8 cellular contexts compared by ENCODE assay signal in genomic region chr9:87678650-87679355, GRCh38. TPM values are rescaled to one million over a fixed set of nuclear protein-coding genes. Genes with fewer than 3 reads are reported as not detected.
DNase-seq lines count a peak whose midpoint lies in the region; ATAC-seq and TF ChIP-seq lines count a peak whose summit lies in the region.

No MANE protein-coding gene starts in this region.

- no peak overlapping the region for H3K4me3 Mint-ChIP-seq in activated CD8-positive, alpha-beta T cell treated with anti-CD3 and anti-CD28 coated beads for 36 hours

- TF ChIP-seq EP300 in gastroesophageal sphincter (IDR thresholded peaks at IDR 0.05) = no peak

- intact Hi-C loops in activated CD8-positive, alpha-beta T cell treated with anti-CD3 and anti-CD28 coated beads for 36 hours (cut with micrococcal nuclease) = loop anchor here (10.0 kb wide), 1 partner anchor 136 kb away; no protein-coding TSS in a partner anchor

- CTCF ChIA-PET in activated CD8-positive, alpha-beta T cell treated with anti-CD3 and anti-CD28 coated beads for 36 hours (lab: Charles Lee) = interaction anchor here (0.8 kb wide), 1 partner anchor 138 kb away, joined by 3 read pairs; no protein-coding TSS in a partner anchor

- H3K27me3 ChIP-seq in gastroesophageal sphincter (no peaks in the 10 kb centered on the region), osteoblast (ENCODE audit: insufficient read depth, low read length) (no peaks in the 10 kb centered on the region)

- H3K4me1 ChIP-seq in gastroesophageal sphincter (peaks cover 0 to 29% (median 3%) of the 10 kb centered on the region in 3 donors), osteoblast (ENCODE audit: insufficient read depth, low read length) (no peaks in the 10 kb centered on the region)

- H3K4me1 Mint-ChIP-seq in activated CD8-positive, alpha-beta T cell treated with anti-CD3 and anti-CD28 coated beads for 36 hours (ENCODE audit: low read depth) = no peaks in the 10 kb centered on the region

- H3K27ac Mint-ChIP-seq in activated CD8-positive, alpha-beta T cell treated with anti-CD3 and anti-CD28 coated beads for 36 hours = no peak overlapping the region

- no peak overlapping the region for H3K4me3 ChIP-seq in GM12865 (ENCODE audit: low read depth, low read length)
- no peak overlapping the region for H3K4me3 ChIP-seq in gastroesophageal sphincter
- H3K4me3 ChIP-seq in osteoblast (ENCODE audit: insufficient read depth, low read length) = no peak overlapping the region

- no peak for TF ChIP-seq POLR2A in gastroesophageal sphincter (IDR thresholded peaks at IDR 0.05)

- no peaks in the 10 kb centered on the region for H3K27me3 Mint-ChIP-seq in activated CD8-positive, alpha-beta T cell treated with anti-CD3 and anti-CD28 coated beads for 36 hours

- H3K9me3 ChIP-seq in gastroesophageal sphincter (no peaks in the 10 kb centered on the region), osteoblast (ENCODE audit: low read depth, low read length) (no peaks in the 10 kb centered on the region)

- no peaks in the 10 kb centered on the region for H3K79me2 ChIP-seq in osteoblast (ENCODE audit: insufficient read depth, low read length)

- no peaks in the 10 kb centered on the region for H3K9me3 Mint-ChIP-seq in activated CD8-positive, alpha-beta T cell treated with anti-CD3 and anti-CD28 coated beads for 36 hours

- DNase-seq in AG09319 (ENCODE audit: extremely low read depth, low read depth) (peak; percentile 37), GM12865 (ENCODE audit: low read depth) (peak; percentile 57), NCI-H2029 treated with DMSO at 0.1 percent for 48 hours (lab: John Stamatoyannopoulos, UW) (peak; percentile 25), osteoblast (ENCODE audit: insufficient read length, low spot score, missing footprints) (peak; percentile 97), activated gamma-delta T cell (lab: John Stamatoyannopoulos, UW) (no peak)
- peak; percentile 44 for DNase-seq in activated CD8-positive, alpha-beta T cell treated with anti-CD3 and anti-CD28 coated beads for 36 hours

- no peak overlapping the region for H2AFZ ChIP-seq in osteoblast (ENCODE audit: low read length)

- no peaks in the 10 kb centered on the region for H3K36me3 Mint-ChIP-seq in activated CD8-positive, alpha-beta T cell treated with anti-CD3 and anti-CD28 coated beads for 36 hours (ENCODE audit: low read depth)

- TF ChIP-seq CTCF in AG09319 (IDR thresholded peaks at IDR 0.05; ENCODE audit: low read depth, low read length) (peak; percentile 88), GM12865 (IDR thresholded peaks at IDR 0.05; ENCODE audit: insufficient read depth, low read depth, low read length, missing control alignments) (peak; percentile 70), gastroesophageal sphincter (IDR thresholded peaks at IDR 0.05) (peak in 3 of 4 experiments; percentile 83 to 86 (median 85)), osteoblast (IDR thresholded peaks at IDR 0.05; ENCODE audit: extremely low read depth, low read depth, low read length) (peak; percentile 92)
- TF ChIP-seq CTCF in activated CD8-positive, alpha-beta T cell treated with anti-CD3 and anti-CD28 coated beads for 36 hours (IDR thresholded peaks at IDR 0.05) = peak; percentile 80

- no peaks in the 10 kb centered on the region for H4K20me1 ChIP-seq in osteoblast (ENCODE audit: insufficient read depth, low read length)

- POLR2A ChIA-PET in activated CD8-positive, alpha-beta T cell treated with anti-CD3 and anti-CD28 coated beads for 36 hours (lab: Charles Lee) = no interaction called here

- WGBS in gastroesophageal sphincter (ENCODE audit: low coverage in 1 of 2), 2 donors = 38 to 72% methylated on average over 2 to 5 of the region's 9 CpGs

- H3K4me2 ChIP-seq in osteoblast (ENCODE audit: insufficient read depth, low read length) = no peak overlapping the region

- ATAC-seq in activated CD8-positive, alpha-beta T cell treated with anti-CD3 and anti-CD28 coated beads for 36 hours = no peak
- no peak for ATAC-seq in gastroesophageal sphincter
- no peak for ATAC-seq in HG03139 (IDR thresholded peaks at IDR 0.05; ENCODE audit: unreplicated experiment)

- H3K36me3 ChIP-seq in gastroesophageal sphincter (peaks cover 0 to 38% of the 10 kb centered on the region in 2 donors), osteoblast (ENCODE audit: insufficient read depth, low read length) (no peaks in the 10 kb centered on the region)

- H3K27ac ChIP-seq in gastroesophageal sphincter (no peak overlapping the region), osteoblast (ENCODE audit: low read depth, low read length) (no peak overlapping the region)

RNA-seq across cellular contexts. Expression of gene CTSL, which starts 47.1 kb away (rescaled TPM):
- under 1 TPM; 0.36 to 0.58 TPM for total RNA-seq in activated CD8-positive, alpha-beta T cell treated with anti-CD3 and anti-CD28 coated beads for 36 hours
- total RNA-seq in gastroesophageal sphincter (100 to 1,000 TPM; 102 to 290 (median 137) TPM), osteoblast (384 and 396 TPM in 2 replicates)

Comparison
In these comparisons a context has a peak if more than half of its experiments do, and no peak if none do; other contexts are left out.
1. RNA of gene CTSL, which starts 47.1 kb away (total RNA-seq): 384 to 396 TPM in osteoblast and 102 to 290 TPM in gastroesophageal sphincter; 0.36 to 0.58 TPM in activated CD8-positive, alpha-beta T cell treated with anti-CD3 and anti-CD28 coated beads for 36 hours; every median in the first group is over 10 times any median in the second.
2. Peak in every context shown above with its lines, with median percentiles within 50 percentile points of each other: CTCF ChIP-seq.